In genomic region chr9:1759009-1759408, GRCh38 we compare ENCODE assay signal across 13 cellular contexts.
A peak's percentile ranks its signal among the peaks of the same experiment; 100 is the strongest.
DNase-seq lines count a peak whose midpoint lies in the region; ATAC-seq and TF ChIP-seq lines count a peak whose summit lies in the region.
"Had no signal": no experiment of that assay in that cellular context is flagged by ENCODE, and none has a peak within 500 bp of the region (broad histone marks: within the 10 kb centered on the region; RNA-seq: fewer than 3 reads in every experiment).

No MANE protein-coding gene starts in this region.

- no peaks in the 10 kb centered on the region for H3K4me1 ChIP-seq in spleen
- H3K4me1 ChIP-seq: neural progenitor cell had no signal

- intact Hi-C loops in spleen (cut with DNase I; ENCODE audit: low total_unique reads), result no loop called here

- H3K4me3 ChIP-seq in spleen, result no peak overlapping the region
- H3K4me3 ChIP-seq: neural progenitor cell had no signal

- no peak for TF ChIP-seq CTCF in spleen (IDR thresholded peaks at IDR 0.05 in 8 of 11, conservative IDR thresholded peaks at IDR 0.05 in 3 of 11)

- TF ChIP-seq POLR2A in spleen (IDR thresholded peaks at IDR 0.05), result no peak

- no peaks in the 10 kb centered on the region for H3K4me1 Mint-ChIP-seq in stimulated activated naive B cell treated with anti-CD40 and anti-IgM and Interleukin-4, amounts not matched to agents 10 μg/mL and 1 μg/mL and 100 μg/mL, for 72 hours
- H3K4me1 Mint-ChIP-seq: neural progenitor cell had no signal

- peaks cover 0 to 4% of the 10 kb centered on the region in 2 donors for H3K27me3 Mint-ChIP-seq in stimulated activated naive B cell treated with anti-CD40 and anti-IgM and Interleukin-4, amounts not matched to agents 10 μg/mL and 1 μg/mL and 100 μg/mL, for 72 hours

- no peaks in the 10 kb centered on the region for H3K36me3 ChIP-seq in spleen
- H3K36me3 ChIP-seq: neural progenitor cell had no signal

- H3K27ac ChIP-seq in spleen, result no peak overlapping the region
- H3K27ac ChIP-seq: neural progenitor cell, VCaP had no signal

- no peaks in the 10 kb centered on the region for H3K27me3 ChIP-seq in spleen (replicated peaks in 1 of 7)
- H3K27me3 ChIP-seq: neural progenitor cell had no signal

- DNase-seq in NCI-H2171 treated with DMSO at 0.1 percent for 48 hours (lab: John Stamatoyannopoulos, UW) (peak; percentile 44), NCI-H2171 (lab: John Stamatoyannopoulos, UW) (no peak), NCI-H345 treated with DMSO at 0.1 percent for 48 hours (lab: John Stamatoyannopoulos, UW; ENCODE audit: unreplicated experiment) (no peak), SHP77 treated with DMSO at 0.1 percent for 48 hours (lab: John Stamatoyannopoulos, UW) (no peak), spleen (no peak)
- peak; percentile 1 for DNase-seq in stimulated activated naive B cell treated with anti-CD40 and anti-IgM and Interleukin-4, amounts not matched to agents 10 μg/mL and 1 μg/mL and 100 μg/mL, for 72 hours
- DNase-seq: 8988T; activated effector memory CD4-positive, alpha-beta T cell treated with anti-CD3 and anti-CD28 coated beads, Interleukin-2, amount 50 U/mL, for 16 hours; NCI-H187 had no signal

- peaks cover 0 to 11% (median 0%) of the 10 kb centered on the region in 8 donors for H3K9me3 ChIP-seq in spleen

- H3K4me3 Mint-ChIP-seq in stimulated activated naive B cell treated with anti-CD40 and anti-IgM and Interleukin-4, amounts not matched to agents 10 μg/mL and 1 μg/mL and 100 μg/mL, for 72 hours, result no peak overlapping the region
- H3K4me3 Mint-ChIP-seq: neural progenitor cell had no signal

- H3K9me3 Mint-ChIP-seq in stimulated activated naive B cell treated with anti-CD40 and anti-IgM and Interleukin-4, amounts not matched to agents 10 μg/mL and 1 μg/mL and 100 μg/mL, for 72 hours, result peaks cover 3 to 4% of the 10 kb centered on the region in 2 donors
- H3K9me3 Mint-ChIP-seq: neural progenitor cell had no signal

- ATAC-seq in GM21825 (IDR thresholded peaks at IDR 0.05; ENCODE audit: unreplicated experiment), result peak; percentile 73
- ATAC-seq in HG03558 (IDR thresholded peaks at IDR 0.05; ENCODE audit: extremely low read depth, unreplicated experiment), result peak; percentile 71
- ATAC-seq in stimulated activated naive B cell treated with anti-CD40 and anti-IgM and Interleukin-4, amounts not matched to agents 10 μg/mL and 1 μg/mL and 100 μg/mL, for 72 hours (replicated peaks), result peak; percentile 25 to 48

- no peaks in the 10 kb centered on the region for H3K36me3 Mint-ChIP-seq in stimulated activated naive B cell treated with anti-CD40 and anti-IgM and Interleukin-4, amounts not matched to agents 10 μg/mL and 1 μg/mL and 100 μg/mL, for 72 hours
- H3K36me3 Mint-ChIP-seq: neural progenitor cell had no signal

- WGBS in spleen, 5 donors, result 64 to 79% (median 70%) methylated on average over 2 of the region's 2 CpGs

- H3K27ac Mint-ChIP-seq in stimulated activated naive B cell treated with anti-CD40 and anti-IgM and Interleukin-4, amounts not matched to agents 10 μg/mL and 1 μg/mL and 100 μg/mL, for 72 hours, result no peak overlapping the region
- H3K27ac Mint-ChIP-seq: neural progenitor cell had no signal

Comparison
In these comparisons a context has a peak if more than half of its experiments do, and no peak if none do; other contexts are left out.
1. DNase-seq: peak in NCI-H2171 treated with DMSO at 0.1 percent for 48 hours (single experiment) and stimulated activated naive B cell treated with anti-CD40 and anti-IgM and Interleukin-4, amounts not matched to agents 10 μg/mL and 1 μg/mL and 100 μg/mL, for 72 hours (single experiment); none in NCI-H2171 (single experiment), NCI-H345 treated with DMSO at 0.1 percent for 48 hours (single experiment), SHP77 treated with DMSO at 0.1 percent for 48 hours (single experiment) and spleen (single experiment).
2. Peak in every context shown above with its lines, with median percentiles within 50 percentile points of each other: ATAC-seq.